ENCODE assay signal across 9 cellular contexts in the genomic region with DNA sequence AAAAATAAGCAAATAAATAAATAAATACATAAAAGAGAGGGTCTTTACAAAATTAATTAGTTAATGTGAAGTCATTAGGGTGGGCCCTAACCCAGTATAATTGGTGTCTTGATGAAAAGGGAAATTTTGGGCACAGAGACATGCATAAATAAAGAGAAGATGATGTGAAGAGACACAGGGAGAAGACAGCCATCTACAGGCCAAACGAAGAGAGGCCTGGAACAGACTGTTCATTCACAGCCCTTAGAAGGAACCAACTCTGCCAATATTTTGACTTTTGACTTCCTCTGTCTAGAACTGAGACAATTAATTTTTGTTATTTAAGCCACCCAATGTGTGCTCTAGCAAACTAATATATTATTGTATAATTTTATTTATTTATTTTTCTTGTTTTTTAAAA. TPM values are rescaled to one million over a fixed set of nuclear protein-coding genes. Genes with fewer than 3 reads are reported as not detected.
A peak's percentile ranks its signal among the peaks of the same experiment; 100 is the strongest.
DNase-seq lines count a peak whose midpoint lies in the region; ATAC-seq and TF ChIP-seq lines count a peak whose summit lies in the region.
"Had no signal": no experiment of that assay in that cellular context is flagged by ENCODE, and none has a peak within 500 bp of the region (broad histone marks: within the 10 kb centered on the region; RNA-seq: fewer than 3 reads in every experiment).

No MANE protein-coding gene starts in this region.

- in situ Hi-C loops in GM13977 (cut with MboI; ENCODE audit: low pct_unique_long_range_greater_than_20kb, low sequenced_read_pairs, unreplicated experiment) = no loop called here

- POLR2A ChIA-PET in SK-N-SH (lab: Yijun Ruan, JAX) = no interaction called here

- H3K4me2 ChIP-seq in SK-N-SH (no peak overlapping the region), hepatocyte (no peak overlapping the region)

- H3F3A ChIP-seq in SK-N-SH (replicated peaks; ENCODE audit: insufficient read depth) = no peaks in the 10 kb centered on the region

- no peak overlapping the region for H3K9ac ChIP-seq in SK-N-SH

- H3K27ac ChIP-seq in SK-N-SH (ENCODE audit: low read depth in 2 of 2, low read length in 1 of 2) (no peak overlapping the region), hepatocyte (no peak overlapping the region)
- H3K27ac ChIP-seq: esophagus muscularis mucosa had no signal

- H3K4me1 ChIP-seq in SK-N-SH (ENCODE audit: control insufficient read depth in 1 of 2, insufficient read depth in 2 of 2, low read depth in 1 of 2, low read length in 1 of 2) (no peaks in the 10 kb centered on the region), hepatocyte (ENCODE audit: insufficient read depth) (no peaks in the 10 kb centered on the region)
- H3K4me1 ChIP-seq: esophagus muscularis mucosa had no signal

- H3K9me3 ChIP-seq in SK-N-SH = no peaks in the 10 kb centered on the region
- H3K9me3 ChIP-seq in hepatocyte (ENCODE audit: low read depth) = no peaks in the 10 kb centered on the region

- no peaks in the 10 kb centered on the region for H3K9me2 ChIP-seq in SK-N-SH
- no peaks in the 10 kb centered on the region for H3K9me2 ChIP-seq in hepatocyte (replicated peaks; ENCODE audit: insufficient read depth)

- peak; percentile 60 for TF ChIP-seq RAD21 in SK-N-SH (IDR thresholded peaks at IDR 0.05; ENCODE audit: low read length)

- H3K36me3 ChIP-seq in SK-N-SH (replicated peaks in 1 of 2; ENCODE audit: control insufficient read depth in 1 of 2, insufficient read depth in 2 of 2, low read length in 1 of 2) (no peaks in the 10 kb centered on the region), hepatocyte (replicated peaks; ENCODE audit: insufficient read depth, low read depth) (no peaks in the 10 kb centered on the region)
- H3K36me3 ChIP-seq: esophagus muscularis mucosa had no signal

- peak; percentile 68 for TF ChIP-seq CTCF in AG10803 (conservative IDR thresholded peaks at IDR 0.05; ENCODE audit: low read length)
- peak; percentile 53 for TF ChIP-seq CTCF in GM13977 (IDR thresholded peaks at IDR 0.05; ENCODE audit: extremely low read depth, insufficient read depth, missing control alignments)
- peak; percentile 47 for TF ChIP-seq CTCF in SK-N-SH (IDR thresholded peaks at IDR 0.05)
- TF ChIP-seq CTCF in hepatocyte (IDR thresholded peaks at IDR 0.05; ENCODE audit: poor library complexity) = peak; percentile 47

- WGBS in SK-N-SH (ENCODE audit: low lambda C conversion rate) = 4% methylated on average over 1 of the region's 1 CpG
- 57% methylated on average over 1 of the region's 1 CpG for WGBS in hepatocyte (ENCODE audit: low lambda C conversion rate, missing lambda C conversion rate)

- no peaks in the 10 kb centered on the region for H3K27me3 ChIP-seq in SK-N-SH (ENCODE audit: insufficient read depth)
- no peaks in the 10 kb centered on the region for H3K27me3 ChIP-seq in hepatocyte

- H3K79me2 ChIP-seq in SK-N-SH (ENCODE audit: insufficient read depth) (no peaks in the 10 kb centered on the region), hepatocyte (no peaks in the 10 kb centered on the region)

- TF ChIP-seq EP300 in SK-N-SH (IDR thresholded peaks at IDR 0.05; ENCODE audit: borderline replicate concordance in 1 of 2, low read depth in 1 of 2, low read length in 1 of 2) = no peak

- DNase-seq in AG10803 (ENCODE audit: low read depth) = peak; percentile 40
- peak; percentile 34 for DNase-seq in GM13977 (ENCODE audit: low spot score)
- peak; percentile 7 for DNase-seq in SK-N-SH
- DNase-seq in hepatocyte (ENCODE audit: low spot score) = no peak
- no peak for DNase-seq in superior temporal gyrus (ENCODE audit: extremely low spot score)
- DNase-seq in GOT3 (lab: John Stamatoyannopoulos, UW) = no peak
- no peak for DNase-seq in NCI-H1092 treated with DMSO at 0.1 percent for 48 hours (lab: John Stamatoyannopoulos, UW)

- no peak overlapping the region for H2AFZ ChIP-seq in SK-N-SH (ENCODE audit: low read depth)
- H2AFZ ChIP-seq in hepatocyte = no peak overlapping the region

- no peaks in the 10 kb centered on the region for H4K20me1 ChIP-seq in SK-N-SH (ENCODE audit: insufficient read depth)
- no peaks in the 10 kb centered on the region for H4K20me1 ChIP-seq in hepatocyte (ENCODE audit: insufficient read depth, poor library complexity, severe bottlenecking)

- CTCF ChIA-PET in SK-N-SH (lab: Yijun Ruan, JAX) = interaction anchor here (0.7 kb wide), 1 partner anchor 577 kb away, joined by 3 read pairs; no protein-coding TSS in a partner anchor

- ATAC-seq in GM18511 (IDR thresholded peaks at IDR 0.05; ENCODE audit: unreplicated experiment) = no peak

- H3K4me3 ChIP-seq in AG10803 (ENCODE audit: low read length) = no peak overlapping the region
- H3K4me3 ChIP-seq in SK-N-SH (ENCODE audit: low read depth in 2 of 2, low read length in 1 of 2) = no peak overlapping the region
- H3K4me3 ChIP-seq in hepatocyte = no peak overlapping the region
- H3K4me3 ChIP-seq: esophagus muscularis mucosa had no signal

TF ChIP-seq in SK-N-SH, 30 proteins besides CTCF, POLR2A, EP300 and RAD21:
- TF ChIP-seq, protein P1, sequence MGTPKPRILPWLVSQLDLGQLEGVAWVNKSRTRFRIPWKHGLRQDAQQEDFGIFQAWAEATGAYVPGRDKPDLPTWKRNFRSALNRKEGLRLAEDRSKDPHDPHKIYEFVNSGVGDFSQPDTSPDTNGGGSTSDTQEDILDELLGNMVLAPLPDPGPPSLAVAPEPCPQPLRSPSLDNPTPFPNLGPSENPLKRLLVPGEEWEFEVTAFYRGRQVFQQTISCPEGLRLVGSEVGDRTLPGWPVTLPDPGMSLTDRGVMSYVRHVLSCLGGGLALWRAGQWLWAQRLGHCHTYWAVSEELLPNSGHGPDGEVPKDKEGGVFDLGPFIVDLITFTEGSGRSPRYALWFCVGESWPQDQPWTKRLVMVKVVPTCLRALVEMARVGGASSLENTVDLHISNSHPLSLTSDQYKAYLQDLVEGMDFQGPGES (IDR thresholded peaks at IDR 0.05; ENCODE audit: low read depth, low read length) = no peak
- TF ChIP-seq SMC3 (IDR thresholded peaks at IDR 0.05; ENCODE audit: low read depth, low read length) = peak; percentile 16; the same call in 1 of the 2 replicates

RNA-seq across cellular contexts. Expression of a gene that starts 29.6 kb away (rescaled TPM):
- polyA plus RNA-seq in SK-N-SH (2012; rRNA removed) = 29.2 and 32.1 TPM in 2 replicates
- 40.3 and 55.4 TPM in 2 replicates for polyA plus RNA-seq in SK-N-SH (2012; cell fraction: cytosol; rRNA removed)
- 10.2 and 16.8 TPM in 2 replicates for polyA plus RNA-seq in SK-N-SH (2012; cell fraction: nucleus; rRNA removed)
- 59.7 and 62.2 TPM in 2 replicates for total RNA-seq in hepatocyte
- 155 and 163 TPM in 2 replicates for polyA plus RNA-seq in hepatocyte

RNA-seq across cellular contexts. Expression of a gene that starts 39.3 kb away (rescaled TPM):
- 17.7 and 23.6 TPM in 2 replicates for polyA plus RNA-seq in SK-N-SH (2012; rRNA removed)
- polyA plus RNA-seq in SK-N-SH (2012; cell fraction: cytosol; rRNA removed) = 17.5 and 18.5 TPM in 2 replicates
- polyA plus RNA-seq in SK-N-SH (2012; cell fraction: nucleus; rRNA removed) = 24.8 and 33.7 TPM in 2 replicates
- total RNA-seq in hepatocyte = 27.2 and 29.1 TPM in 2 replicates
- 17.2 and 19.6 TPM in 2 replicates for polyA plus RNA-seq in hepatocyte

Comparison
In these comparisons a context has a peak if more than half of its experiments do, and no peak if none do; other contexts are left out.
1. DNase-seq: peak in AG10803 (single experiment), GM13977 (single experiment) and SK-N-SH (single experiment); none in hepatocyte (single experiment), superior temporal gyrus (single experiment), GOT3 (single experiment) and NCI-H1092 treated with DMSO at 0.1 percent for 48 hours (single experiment).
2. Peak in every context shown above with its lines, with median percentiles within 50 percentile points of each other: CTCF ChIP-seq.